15 cellular contexts compared by ENCODE assay signal in the genomic region with DNA sequence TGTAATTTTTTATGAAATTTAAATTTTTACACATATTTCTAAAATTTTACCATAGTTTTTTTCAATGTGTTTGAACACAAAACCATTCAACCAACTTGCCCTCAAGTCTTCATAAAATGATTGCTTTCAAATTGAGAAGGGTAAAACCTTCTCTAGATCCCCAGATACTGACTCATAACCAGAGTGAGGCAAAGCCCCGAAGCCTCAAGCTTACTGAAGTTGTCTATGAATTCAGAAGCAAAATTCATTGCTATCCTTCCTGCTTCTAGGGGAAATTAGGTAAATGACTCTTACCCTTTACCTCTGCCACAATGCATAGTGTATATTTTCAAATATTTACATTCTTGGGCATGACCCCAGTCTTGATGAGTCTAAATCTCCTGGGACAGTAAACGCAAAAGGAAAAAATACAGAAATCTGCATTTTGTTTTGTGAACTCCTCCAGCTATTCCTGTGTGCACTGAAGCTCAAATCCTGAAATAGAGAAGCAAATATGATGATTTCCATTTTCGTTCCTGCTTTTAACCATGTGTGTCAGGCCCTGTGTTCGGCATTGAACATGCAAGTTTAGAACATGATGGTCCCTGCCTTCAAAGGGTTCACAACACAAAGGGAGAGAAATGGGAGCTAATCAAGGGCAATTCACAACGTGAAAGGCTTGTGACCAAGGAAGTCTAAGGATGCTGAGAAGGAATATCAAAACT.
DNase-seq lines count a peak whose midpoint lies in the region; ATAC-seq and TF ChIP-seq lines count a peak whose summit lies in the region.
"Had no signal": no experiment of that assay in that cellular context is flagged by ENCODE, and none has a peak within 500 bp of the region (broad histone marks: within the 10 kb centered on the region; RNA-seq: fewer than 3 reads in every experiment).

No MANE protein-coding gene starts in this region.

- H3K27me3 ChIP-seq in tibial nerve: no peaks in the 10 kb centered on the region
- H3K27me3 ChIP-seq: body of pancreas had no signal

- WGBS in tibial nerve, 2 donors: 62 to 63% methylated on average over 5 of the region's 5 CpGs

- H3K27ac Mint-ChIP-seq in Calu3 (ENCODE audit: unreplicated experiment): no peak overlapping the region
- H3K27ac Mint-ChIP-seq: activated T-helper 1 cell treated with anti-CD3 and anti-CD28 coated beads, Interleukin-12 subunit alpha, Interleukin-12 subunit beta, Interleukin-2, Interleukin-4 antibody, amounts not matched to agents 30 ng/mL and 10 ng/mL and 1 ng/mL, durations not matched to agents 14 hours and 24 hours and 36 hours; effector memory CD8-positive, alpha-beta T cell had no signal

- H3K36me3 ChIP-seq in tibial nerve: no peaks in the 10 kb centered on the region

- no peak for TF ChIP-seq EP300 in tibial nerve (IDR thresholded peaks at IDR 0.05)

- no peak for TF ChIP-seq POLR2A in tibial nerve (IDR thresholded peaks at IDR 0.05)

- peak; percentile 22 for DNase-seq in GM20000 (ENCODE audit: low spot score)
- no peak for DNase-seq in tibial nerve (ENCODE audit: low spot score in 2 of 2)
- no peak for DNase-seq in NCI-H748 (lab: John Stamatoyannopoulos, UW; ENCODE audit: unreplicated experiment)
- no peak for DNase-seq in KBM-7
- no peak for DNase-seq in Calu3
- DNase-seq: body of pancreas; effector memory CD8-positive, alpha-beta T cell; naive B cell; NCI-H1694 had no signal

- no peaks in the 10 kb centered on the region for H3K9me3 ChIP-seq in tibial nerve
- H3K9me3 ChIP-seq: body of pancreas had no signal

- no peak overlapping the region for H3K4me3 Mint-ChIP-seq in Calu3 (ENCODE audit: low read depth, unreplicated experiment)
- H3K4me3 Mint-ChIP-seq: activated T-helper 1 cell treated with anti-CD3 and anti-CD28 coated beads, Interleukin-12 subunit alpha, Interleukin-12 subunit beta, Interleukin-2, Interleukin-4 antibody, amounts not matched to agents 30 ng/mL and 10 ng/mL and 1 ng/mL, durations not matched to agents 14 hours and 24 hours and 36 hours; effector memory CD8-positive, alpha-beta T cell; IgD-negative memory B cell; naive B cell had no signal

- no peaks in the 10 kb centered on the region for H3K36me3 Mint-ChIP-seq in Calu3 (ENCODE audit: insufficient read depth, unreplicated experiment)
- H3K36me3 Mint-ChIP-seq: IgD-negative memory B cell, naive B cell had no signal

- ATAC-seq in GM18858 (IDR thresholded peaks at IDR 0.05; ENCODE audit: unreplicated experiment): peak; percentile 94
- peak; percentile 87 for ATAC-seq in HG02884 (IDR thresholded peaks at IDR 0.05; ENCODE audit: unreplicated experiment)
- peak; percentile 96 for ATAC-seq in HG03558 (IDR thresholded peaks at IDR 0.05; ENCODE audit: extremely low read depth, unreplicated experiment)
- ATAC-seq: body of pancreas; effector memory CD8-positive, alpha-beta T cell; HCT116 had no signal

- no peak overlapping the region for H3K27ac ChIP-seq in tibial nerve
- H3K27ac ChIP-seq: body of pancreas had no signal

- TF ChIP-seq CTCF in GM20000 (IDR thresholded peaks at IDR 0.05; ENCODE audit: extremely low read depth, missing control alignments): no peak
- no peak for TF ChIP-seq CTCF in tibial nerve (IDR thresholded peaks at IDR 0.05)
- no peak for TF ChIP-seq CTCF in Calu3 (IDR thresholded peaks at IDR 0.05; ENCODE audit: unreplicated experiment)

- no peaks in the 10 kb centered on the region for H3K4me1 ChIP-seq in tibial nerve
- H3K4me1 ChIP-seq: body of pancreas had no signal

- CTCF ChIA-PET in Calu3 (lab: Charles Lee): no interaction called here

- H3K27me3 Mint-ChIP-seq in Calu3 (ENCODE audit: unreplicated experiment): peaks cover 8% of the 10 kb centered on the region
- H3K27me3 Mint-ChIP-seq: IgD-negative memory B cell, naive B cell had no signal

- in situ Hi-C loops in KBM-7 (cut with MboI; ENCODE audit: low pct_unique_long_range_greater_than_20kb, low sequenced_read_pairs): no loop called here

- H3K4me3 ChIP-seq in tibial nerve: no peak overlapping the region
- H3K4me3 ChIP-seq: body of pancreas had no signal

- no peaks in the 10 kb centered on the region for H3K9me3 Mint-ChIP-seq in Calu3 (ENCODE audit: low read depth, unreplicated experiment)
- H3K9me3 Mint-ChIP-seq: activated T-helper 1 cell treated with anti-CD3 and anti-CD28 coated beads, Interleukin-12 subunit alpha, Interleukin-12 subunit beta, Interleukin-2, Interleukin-4 antibody, amounts not matched to agents 30 ng/mL and 10 ng/mL and 1 ng/mL, durations not matched to agents 14 hours and 24 hours and 36 hours; effector memory CD8-positive, alpha-beta T cell; naive B cell had no signal

- no TSS peak for BruUV-seq in Calu3 (replicated peaks; lab: Mats Ljungman, UMichigan)

- intact Hi-C loops in Calu3 (cut with micrococcal nuclease; ENCODE audit: unreplicated experiment): no loop called here

- no peaks in the 10 kb centered on the region for H3K4me1 Mint-ChIP-seq in Calu3 (ENCODE audit: low read depth, unreplicated experiment)
- H3K4me1 Mint-ChIP-seq: naive B cell had no signal
